22 cellular contexts compared by ENCODE assay signal in genomic region chr11:124041254-124041653, GRCh38. TPM values are rescaled to one million over a fixed set of nuclear protein-coding genes. Genes with fewer than 3 reads are reported as not detected.
DNase-seq lines count a peak whose midpoint lies in the region; TF ChIP-seq lines count a peak whose summit lies in the region.
"Had no signal": no experiment of that assay in that cellular context is flagged by ENCODE, and none has a peak within 500 bp of the region (broad histone marks: within the 10 kb centered on the region; RNA-seq: fewer than 3 reads in every experiment).

Gene OR10G7, minus strand, starts transcription at chr11:124041325. Its CDS starts 2,324 bp downstream, at chr11:124039001.

- no peak within 1 kb of the TSS for H2BK12ac ChIP-seq in H9 (ENCODE audit: insufficient read length, low read depth, low read length)

- no peak within 1 kb of the TSS for H4K91ac ChIP-seq in H9 (ENCODE audit: insufficient read length, low read depth, low read length)

- H3K36me3 Mint-ChIP-seq in H9 (ENCODE audit: insufficient read depth in 1 of 3, low read depth in 3 of 3), result no peaks in the 10 kb centered on the region
- H3K36me3 Mint-ChIP-seq: CD8-positive, alpha-beta T cell had no signal

- H3K79me2 ChIP-seq in H9 (ENCODE audit: insufficient read depth, low read length) (no peaks in the 10 kb centered on the region), osteoblast (ENCODE audit: insufficient read depth, low read length) (no peaks in the 10 kb centered on the region)

- H3K18ac ChIP-seq in H9 (ENCODE audit: insufficient read length, low read depth, low read length), result no peak within 1 kb of the TSS

- peak within 1 kb of the TSS in 2 of 3 experiments; percentile 67 to 79; a peak in 2 of 7 replicates for H3K27ac Mint-ChIP-seq in H9
- H3K27ac Mint-ChIP-seq: CD8-positive, alpha-beta T cell had no signal

- H2AK5ac ChIP-seq in H9 (ENCODE audit: insufficient read length, low read length), result no peak within 1 kb of the TSS

- no peaks in the 10 kb centered on the region; a peak in 1 of 5 replicates for H3K9me3 Mint-ChIP-seq in H9
- H3K9me3 Mint-ChIP-seq: CD8-positive, alpha-beta T cell had no signal

- no peak within 1 kb of the TSS for H2BK5ac ChIP-seq in H9 (ENCODE audit: insufficient read length, low read length)

- H3K56ac ChIP-seq in H9 (ENCODE audit: insufficient read length, low read depth, low read length), result no peak within 1 kb of the TSS

- H3K27ac ChIP-seq in H9 (ENCODE audit: insufficient read length, low read depth, low read length) (no peak within 1 kb of the TSS), osteoblast (ENCODE audit: low read depth, low read length) (no peak within 1 kb of the TSS)
- H3K27ac ChIP-seq: GM23248 had no signal

- H4K8ac ChIP-seq in H9 (replicated peaks; ENCODE audit: insufficient read length, low read depth, low read length), result no peak within 1 kb of the TSS

- no peak within 1 kb of the TSS for H3K4me3 ChIP-seq in osteoblast (ENCODE audit: insufficient read depth, low read length)
- H3K4me3 ChIP-seq: GM12878, GM23248 had no signal

- H3K27me3 ChIP-seq in H9 (ENCODE audit: insufficient read depth, low read length) (no peaks in the 10 kb centered on the region), osteoblast (ENCODE audit: insufficient read depth, low read length) (no peaks in the 10 kb centered on the region)

- H3K23ac ChIP-seq in H9 (ENCODE audit: insufficient read length, low read depth, low read length), result no peak within 1 kb of the TSS

- H3K4me2 ChIP-seq in H9 (ENCODE audit: insufficient read depth, insufficient read length, low read length) (no peak within 1 kb of the TSS), osteoblast (ENCODE audit: insufficient read depth, low read length) (no peak within 1 kb of the TSS)

- no peak within 1 kb of the TSS for H2AFZ ChIP-seq in H9 (ENCODE audit: low read length)
- H2AFZ ChIP-seq in osteoblast (ENCODE audit: low read length), result no peak within 1 kb of the TSS
- H2AFZ ChIP-seq: GM23248 had no signal

- no peaks in the 10 kb centered on the region for H3K36me3 ChIP-seq in osteoblast (ENCODE audit: insufficient read depth, low read length)

- H3T11ph ChIP-seq in H9 (ENCODE audit: low read length), result no peak within 1 kb of the TSS

- H4K20me1 ChIP-seq in H9 (ENCODE audit: control insufficient read depth, insufficient read depth, insufficient read length) (no peaks in the 10 kb centered on the region), osteoblast (ENCODE audit: insufficient read depth, low read length) (no peaks in the 10 kb centered on the region)

- peaks cover 0 to 8% of the 10 kb centered on the region in 2 experiments; a peak in 2 of 4 replicates for H3K4me1 Mint-ChIP-seq in H9

- H3K9ac ChIP-seq in H9 (ENCODE audit: extremely low read depth, insufficient read length, low read length), result no peak within 1 kb of the TSS
- H3K9ac ChIP-seq: GM23248 had no signal

- H3K79me1 ChIP-seq in H9 (ENCODE audit: insufficient read depth, low read depth, low read length, poor library complexity, severe bottlenecking), result no peaks in the 10 kb centered on the region

- H3K4me3 Mint-ChIP-seq in H9, result 0 out of 5 replicates have a peak within 1 kb of the TSS, but pooled peaks of 1 of the 2 experiments have one; percentile 31
- H3K4me3 Mint-ChIP-seq: CD8-positive, alpha-beta T cell had no signal

- no peak within 1 kb of the TSS for H3K14ac ChIP-seq in H9 (ENCODE audit: insufficient read depth, low read length)

- H2BK15ac ChIP-seq in H9 (ENCODE audit: low read depth, low read length), result no peak within 1 kb of the TSS

- no peak within 1 kb of the TSS for H2BK120ac ChIP-seq in H9 (ENCODE audit: low read depth, low read length, poor library complexity, severe bottlenecking)

- no peak within 1 kb of the TSS for H2BK20ac ChIP-seq in H9 (ENCODE audit: low read depth, low read length, poor library complexity, severe bottlenecking)

- H3K27me3 Mint-ChIP-seq in H9 (ENCODE audit: low read depth), result peaks cover 1% of the 10 kb centered on the region; the same call in 1 of the 2 replicates

- DNase-seq in DMS53 treated with DMSO at 0.1 percent for 48 hours (lab: John Stamatoyannopoulos, UW; ENCODE audit: unreplicated experiment) (peak; percentile 1), DMS53 (lab: John Stamatoyannopoulos, UW) (no peak), H9 (no peak), iPS-NIHi7 (ENCODE audit: extremely low spot score) (peak; percentile 35), renal cortical epithelial cell (ENCODE audit: low read depth) (peak; percentile 35), osteoblast (ENCODE audit: insufficient read length, low spot score, missing footprints) (no peak), glomerular visceral epithelial cell (ENCODE audit: extremely low spot score) (no peak)
- DNase-seq: 8988T; AML-193; C1 segment of cervical spinal cord; CD8-positive, alpha-beta T cell; DMS79 treated with DMSO at 0.1 percent for 48 hours; GM23248; HCEC 1CT; KG1; NCI-H1694; NCI-H2081; NCI-H2171 treated with DMSO at 0.1 percent for 48 hours; NCI-H524 treated with DMSO at 0.1 percent for 48 hours; NCI-H82 had no signal

- WGBS in H9 (ENCODE audit: extremely low coverage, insufficient read length, low lambda C conversion rate), result no CpG with 5 or more reads among the region's 1 CpG

- TF ChIP-seq CTCF in H9 (conservative IDR thresholded peaks at IDR 0.05) (no peak), osteoblast (IDR thresholded peaks at IDR 0.05; ENCODE audit: extremely low read depth, low read depth, low read length) (no peak)

- H3K4me1 ChIP-seq in H9 (ENCODE audit: insufficient read depth, low read length) (no peaks in the 10 kb centered on the region), osteoblast (ENCODE audit: insufficient read depth, low read length) (no peaks in the 10 kb centered on the region)

- no peak within 1 kb of the TSS for H3K4ac ChIP-seq in H9 (ENCODE audit: low read depth, low read length)

- H3K9me3 ChIP-seq in H9 (ENCODE audit: control insufficient read depth, low read depth, low read length), result no peaks in the 10 kb centered on the region
- no peaks in the 10 kb centered on the region for H3K9me3 ChIP-seq in osteoblast (ENCODE audit: low read depth, low read length)

- H4K5ac ChIP-seq in H9 (ENCODE audit: insufficient read length, low read depth, low read length), result no peak within 1 kb of the TSS

- H3K23me2 ChIP-seq in H9 (ENCODE audit: insufficient read length, low read depth, low read length, poor library complexity, severe bottlenecking), result no peaks in the 10 kb centered on the region

RNA-seq across cellular contexts. Expression of gene OR10G7, which starts in this region (rescaled TPM):
- total RNA-seq in H9 (2021) (not detected in 2 replicates), renal cortical epithelial cell (not detected in 2 replicates), osteoblast (not detected in 2 replicates)
- total RNA-seq: CD8-positive, alpha-beta T cell; GM12878; GM23248; HT1080 had no signal

Comparison
In these comparisons a context has a peak if more than half of its experiments do, and no peak if none do; other contexts are left out.
1. DNase-seq: peak in DMS53 treated with DMSO at 0.1 percent for 48 hours (single experiment) and iPS-NIHi7 (single experiment); none in DMS53 (single experiment), H9 (single experiment), osteoblast (single experiment) and glomerular visceral epithelial cell (single experiment).
2. Peak in DNase-seq in renal cortical epithelial cell; RNA of the gene not detected or under 1 TPM.